12 cellular contexts compared by ENCODE assay signal in the genomic region with DNA sequence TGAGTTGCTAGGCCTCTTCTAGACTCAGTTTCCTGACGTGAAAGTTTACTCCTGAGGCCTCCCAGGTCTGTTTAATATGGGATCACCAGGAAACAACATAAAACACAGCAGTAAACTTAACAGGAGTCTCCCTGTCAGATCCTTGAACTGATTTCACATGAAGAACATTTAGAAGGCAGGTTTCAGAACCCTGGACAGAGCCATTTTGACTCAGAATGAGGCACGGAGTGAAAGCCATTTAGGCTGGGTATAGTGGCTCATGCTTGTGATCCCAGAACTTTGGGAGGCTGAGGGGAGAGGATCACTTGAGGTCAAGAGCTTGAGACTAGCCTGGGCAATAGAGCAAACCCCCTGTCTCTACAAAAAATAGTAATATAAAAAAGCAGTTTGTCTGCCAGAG.
DNase-seq lines count a peak whose midpoint lies in the region; TF ChIP-seq lines count a peak whose summit lies in the region.
"Had no signal": no experiment of that assay in that cellular context is flagged by ENCODE, and none has a peak within 500 bp of the region (broad histone marks: within the 10 kb centered on the region; RNA-seq: fewer than 3 reads in every experiment).

No MANE protein-coding gene starts in this region.

- intact Hi-C loops in cardiac septum (cut with DNase I): no loop called here
- intact Hi-C loops in CD14-positive monocyte (cut with micrococcal nuclease): no loop called here

- no peaks in the 10 kb centered on the region for H3K4me1 Mint-ChIP-seq in neural crest cell
- H3K4me1 Mint-ChIP-seq in CD14-positive monocyte: no peaks in the 10 kb centered on the region
- H3K4me1 Mint-ChIP-seq: stimulated activated naive B cell treated with anti-CD40 and anti-IgM and Interleukin-4, amounts not matched to agents 10 μg/mL and 1 μg/mL and 100 μg/mL, for 72 hours had no signal

- no peak overlapping the region for H3K4me3 Mint-ChIP-seq in neural crest cell
- no peak overlapping the region for H3K4me3 Mint-ChIP-seq in CD14-positive monocyte
- H3K4me3 Mint-ChIP-seq: activated T-helper 1 cell treated with anti-CD3 and anti-CD28 coated beads, Interleukin-12 subunit alpha, Interleukin-12 subunit beta, Interleukin-2, Interleukin-4 antibody, amounts not matched to agents 30 ng/mL and 10 ng/mL and 1 ng/mL, durations not matched to agents 14 hours and 24 hours and 36 hours; stimulated activated naive B cell treated with anti-CD40 and anti-IgM and Interleukin-4, amounts not matched to agents 10 μg/mL and 1 μg/mL and 100 μg/mL, for 72 hours had no signal

- H3K27ac Mint-ChIP-seq in neural crest cell (ENCODE audit: unreplicated experiment) (no peak overlapping the region), CD14-positive monocyte (no peak overlapping the region)
- H3K27ac Mint-ChIP-seq: activated T-helper 1 cell treated with anti-CD3 and anti-CD28 coated beads, Interleukin-12 subunit alpha, Interleukin-12 subunit beta, Interleukin-2, Interleukin-4 antibody, amounts not matched to agents 30 ng/mL and 10 ng/mL and 1 ng/mL, durations not matched to agents 14 hours and 24 hours and 36 hours; stimulated activated naive B cell treated with anti-CD40 and anti-IgM and Interleukin-4, amounts not matched to agents 10 μg/mL and 1 μg/mL and 100 μg/mL, for 72 hours had no signal

- DNase-seq in activated CD4-positive, alpha-beta T cell treated with anti-CD3 and anti-CD28 coated beads for 48 hours: peak; percentile 10
- DNase-seq in activated CD4-positive, alpha-beta T cell treated with anti-CD3 and anti-CD28 coated beads, Interleukin-2, amount 50 U/mL, for 1 hour: no peak
- DNase-seq in NB4 (ENCODE audit: low read depth) (peak; percentile 26), choroid plexus epithelial cell (ENCODE audit: low read depth) (peak; percentile 4), neural crest cell (ENCODE audit: low read depth, low spot score) (peak; percentile 53), NCI-H1694 (lab: John Stamatoyannopoulos, UW) (no peak), cardiac septum (ENCODE audit: low spot score) (no peak), CD14-positive monocyte (ENCODE audit: low spot score) (no peak)
- DNase-seq: gastrocnemius medialis; NCI-H524; stimulated activated naive B cell treated with anti-CD40 and anti-IgM and Interleukin-4, amounts not matched to agents 10 μg/mL and 1 μg/mL and 100 μg/mL, for 72 hours had no signal

- H3K36me3 Mint-ChIP-seq in neural crest cell (ENCODE audit: low read depth): no peaks in the 10 kb centered on the region
- H3K36me3 Mint-ChIP-seq in CD14-positive monocyte: no peaks in the 10 kb centered on the region
- H3K36me3 Mint-ChIP-seq: stimulated activated naive B cell treated with anti-CD40 and anti-IgM and Interleukin-4, amounts not matched to agents 10 μg/mL and 1 μg/mL and 100 μg/mL, for 72 hours had no signal

- no peak overlapping the region for H3K4me3 ChIP-seq in NB4 (ENCODE audit: low read depth, low read length)
- no peak overlapping the region for H3K4me3 ChIP-seq in choroid plexus epithelial cell (ENCODE audit: low read depth, low read length)
- H3K4me3 ChIP-seq: gastrocnemius medialis had no signal

- no peak for TF ChIP-seq CTCF in NB4 (IDR thresholded peaks at IDR 0.05; ENCODE audit: low read depth, low read length)
- TF ChIP-seq CTCF in choroid plexus epithelial cell (conservative IDR thresholded peaks at IDR 0.05; ENCODE audit: low read depth, low read length): no peak
- TF ChIP-seq CTCF in neural crest cell (conservative IDR thresholded peaks at IDR 0.05): no peak
- no peak for TF ChIP-seq CTCF in CD14-positive monocyte (IDR thresholded peaks at IDR 0.05)

- H3K27me3 Mint-ChIP-seq in neural crest cell (ENCODE audit: low read depth) (peaks cover 40% of the 10 kb centered on the region), CD14-positive monocyte (ENCODE audit: low read depth in 3 of 3) (peaks cover 0 to 1% (median 0%) of the 10 kb centered on the region in 3 donors)
- H3K27me3 Mint-ChIP-seq: stimulated activated naive B cell treated with anti-CD40 and anti-IgM and Interleukin-4, amounts not matched to agents 10 μg/mL and 1 μg/mL and 100 μg/mL, for 72 hours had no signal

- TF ChIP-seq POLR2A in NB4 (IDR thresholded peaks at IDR 0.05; ENCODE audit: extremely low read depth, insufficient read length): no peak

- H3K9me3 Mint-ChIP-seq in neural crest cell (no peaks in the 10 kb centered on the region), CD14-positive monocyte (no peaks in the 10 kb centered on the region)
- H3K9me3 Mint-ChIP-seq: activated T-helper 1 cell treated with anti-CD3 and anti-CD28 coated beads, Interleukin-12 subunit alpha, Interleukin-12 subunit beta, Interleukin-2, Interleukin-4 antibody, amounts not matched to agents 30 ng/mL and 10 ng/mL and 1 ng/mL, durations not matched to agents 14 hours and 24 hours and 36 hours had no signal

Comparison
In these comparisons a context has a peak if more than half of its experiments do, and no peak if none do; other contexts are left out.
1. DNase-seq: peak in activated CD4-positive, alpha-beta T cell treated with anti-CD3 and anti-CD28 coated beads for 48 hours (single experiment), NB4 (single experiment), choroid plexus epithelial cell (single experiment) and neural crest cell (single experiment); none in activated CD4-positive, alpha-beta T cell treated with anti-CD3 and anti-CD28 coated beads, Interleukin-2, amount 50 U/mL, for 1 hour (single experiment), NCI-H1694 (single experiment), cardiac septum (single experiment) and CD14-positive monocyte (single experiment).